Comparison of ENCODE assay signal across 8 cellular contexts in genomic region chr9:105157178-105157583, GRCh38.
A peak's percentile ranks its signal among the peaks of the same experiment; 100 is the strongest.
DNase-seq lines count a peak whose midpoint lies in the region; ATAC-seq and TF ChIP-seq lines count a peak whose summit lies in the region.

No MANE protein-coding gene starts in this region.

- intact Hi-C loops in Calu3 (cut with micrococcal nuclease; ENCODE audit: unreplicated experiment) (loop anchor here (1.0 to 10.0 kb wide), 6 partner anchors 90 to 377 kb away; no protein-coding TSS in a partner anchor), right cardiac atrium (cut with DNase I) (loop anchor here in 3 of 4 donors (5.0 to 10.0 kb wide), 5 partner anchors 230 to 295 kb away; partner anchors contain the start of gene ABCA1 (in 3 of the 3))

- peak; percentile 28 for DNase-seq in Calu3
- peak; percentile 70 for DNase-seq in NCI-H82 (lab: John Stamatoyannopoulos, UW)
- peak; percentile 48 for DNase-seq in astrocyte of the cerebellum (ENCODE audit: low read depth)
- peak; percentile 51 to 77 (median 70) for DNase-seq in right cardiac atrium

- H3K27me3 Mint-ChIP-seq in Calu3 (ENCODE audit: unreplicated experiment): no peaks in the 10 kb centered on the region

- WGBS in right cardiac atrium: 10% methylated on average over 4 of the region's 4 CpGs

- H3K27ac Mint-ChIP-seq in Calu3 (ENCODE audit: unreplicated experiment): no peak overlapping the region

- no peaks in the 10 kb centered on the region for H3K36me3 Mint-ChIP-seq in Calu3 (ENCODE audit: insufficient read depth, unreplicated experiment)

- CTCF ChIA-PET in Calu3 (lab: Charles Lee): no interaction called here

- in situ Hi-C loops in astrocyte of the cerebellum (cut with HindIII; ENCODE audit: low sequenced_read_pairs): no loop called here

- H3K27ac ChIP-seq in right cardiac atrium (ENCODE audit: low read length) (no peak overlapping the region), rectal smooth muscle tissue (ENCODE audit: low read depth, low read length) (peak overlapping the region; percentile 45)

- ATAC-seq in GM18907 (IDR thresholded peaks at IDR 0.05; ENCODE audit: unreplicated experiment) (peak; percentile 83), HG03196 (IDR thresholded peaks at IDR 0.05; ENCODE audit: unreplicated experiment) (peak; percentile 78), right cardiac atrium (peak; percentile 91 to 94), GM19023 (IDR thresholded peaks at IDR 0.05; ENCODE audit: unreplicated experiment) (no peak)

- no peaks in the 10 kb centered on the region for H3K36me3 ChIP-seq in rectal smooth muscle tissue (ENCODE audit: control insufficient read depth, insufficient read depth, low read length)

- no TSS peak for BruUV-seq in Calu3 (replicated peaks; lab: Mats Ljungman, UMichigan)

- H3K4me3 ChIP-seq in astrocyte of the cerebellum (ENCODE audit: low read depth, low read length) (no peak overlapping the region), right cardiac atrium (ENCODE audit: low read length) (no peak overlapping the region), rectal smooth muscle tissue (ENCODE audit: low read length) (no peak overlapping the region)

- TF ChIP-seq CTCF in Calu3 (IDR thresholded peaks at IDR 0.05; ENCODE audit: unreplicated experiment): peak; percentile 15
- TF ChIP-seq CTCF in astrocyte of the cerebellum (IDR thresholded peaks at IDR 0.05; ENCODE audit: low read depth, low read length, missing control alignments): peak; percentile 40

- H3K4me1 Mint-ChIP-seq in Calu3 (ENCODE audit: low read depth, unreplicated experiment): no peaks in the 10 kb centered on the region

- H3K9me3 Mint-ChIP-seq in Calu3 (ENCODE audit: low read depth, unreplicated experiment): no peaks in the 10 kb centered on the region

- H3K4me3 Mint-ChIP-seq in Calu3 (ENCODE audit: low read depth, unreplicated experiment): no peak overlapping the region

- H3K4me1 ChIP-seq in right cardiac atrium (ENCODE audit: control insufficient read depth, insufficient read depth, low read length) (no peaks in the 10 kb centered on the region), rectal smooth muscle tissue (ENCODE audit: control insufficient read depth, insufficient read depth, low read length) (peaks cover 5% of the 10 kb centered on the region)

- no peaks in the 10 kb centered on the region for H3K9me3 ChIP-seq in right cardiac atrium (ENCODE audit: control insufficient read depth, low read length)

- H3K9ac ChIP-seq in rectal smooth muscle tissue (ENCODE audit: low read length): no peak overlapping the region

- H3K27me3 ChIP-seq in right cardiac atrium (ENCODE audit: control insufficient read depth, insufficient read depth): no peaks in the 10 kb centered on the region
- no peaks in the 10 kb centered on the region for H3K27me3 ChIP-seq in rectal smooth muscle tissue (ENCODE audit: control insufficient read depth, insufficient read depth, low read length)
